Comparison of ENCODE assay signal across 8 cellular contexts in genomic region chr14:88129306-88130056, GRCh38.
DNase-seq lines count a peak whose midpoint lies in the region; ATAC-seq and TF ChIP-seq lines count a peak whose summit lies in the region.

No MANE protein-coding gene starts in this region.

- ATAC-seq in HG03108 (IDR thresholded peaks at IDR 0.05; ENCODE audit: unreplicated experiment), result peak; percentile 43
- peak; percentile 73 for ATAC-seq in thoracic aorta (ENCODE audit: insufficient number of reproducible peaks, low FRiP score, low read depth)
- ATAC-seq in GM21367 (IDR thresholded peaks at IDR 0.05; ENCODE audit: unreplicated experiment), result no peak
- no peak for ATAC-seq in HG03097 (IDR thresholded peaks at IDR 0.05; ENCODE audit: low FRiP score, unreplicated experiment)

- H3K27me3 ChIP-seq in WERI-Rb-1 (ENCODE audit: insufficient read depth, low read depth, severe bottlenecking), result no peaks in the 10 kb centered on the region
- H3K27me3 ChIP-seq in hepatocyte, result no peaks in the 10 kb centered on the region
- no peaks in the 10 kb centered on the region for H3K27me3 ChIP-seq in thoracic aorta (replicated peaks; ENCODE audit: insufficient read depth)

- H3K4me1 ChIP-seq in hepatocyte (ENCODE audit: insufficient read depth) (no peaks in the 10 kb centered on the region), thoracic aorta (ENCODE audit: control insufficient read depth in 1 of 2, low read depth in 2 of 2) (peaks cover 12 to 16% of the 10 kb centered on the region in 2 donors)

- no peak for TF ChIP-seq CTCF in GM13976 (IDR thresholded peaks at IDR 0.05; ENCODE audit: borderline replicate concordance, control extremely low read depth, extremely low read depth, insufficient read depth, missing control alignments)
- TF ChIP-seq CTCF in WERI-Rb-1 (IDR thresholded peaks at IDR 0.05; ENCODE audit: low read depth, low read length), result 0 out of 2 replicates have a peak, but pooled peaks have one; percentile 2
- TF ChIP-seq CTCF in hepatocyte (IDR thresholded peaks at IDR 0.05; ENCODE audit: poor library complexity), result peak; percentile 20
- no peak for TF ChIP-seq CTCF in thoracic aorta (IDR thresholded peaks at IDR 0.05)

- DNase-seq in GM13976 (ENCODE audit: low spot score) (peak; percentile 16), WERI-Rb-1 (no peak), hepatocyte (ENCODE audit: low spot score) (peak; percentile 36), thoracic aorta (ENCODE audit: low spot score) (peak; percentile 8), NCI-H526 treated with DMSO at 0.1 percent for 48 hours (lab: John Stamatoyannopoulos, UW) (no peak)

- H3K9me3 ChIP-seq in WERI-Rb-1 (ENCODE audit: severe bottlenecking) (no peaks in the 10 kb centered on the region), hepatocyte (ENCODE audit: low read depth) (no peaks in the 10 kb centered on the region), thoracic aorta (no peaks in the 10 kb centered on the region)

- no peak overlapping the region for H3K4me2 ChIP-seq in hepatocyte

- WGBS in hepatocyte (ENCODE audit: low lambda C conversion rate, missing lambda C conversion rate), result 43% methylated on average over 2 of the region's 2 CpGs

- H3K36me3 ChIP-seq in WERI-Rb-1, result no peaks in the 10 kb centered on the region
- no peaks in the 10 kb centered on the region for H3K36me3 ChIP-seq in hepatocyte (replicated peaks; ENCODE audit: insufficient read depth, low read depth)
- H3K36me3 ChIP-seq in thoracic aorta, result no peaks in the 10 kb centered on the region

- in situ Hi-C loops in GM13976 (cut with MboI; ENCODE audit: low sequenced_read_pairs, unreplicated experiment), result no loop called here

- H3K27ac ChIP-seq in WERI-Rb-1 (no peak overlapping the region), hepatocyte (peak overlapping the region; percentile 10), thoracic aorta (peak overlapping the region in 1 of 2 donors; percentile 34)

- H3K9me2 ChIP-seq in hepatocyte (replicated peaks; ENCODE audit: insufficient read depth), result no peaks in the 10 kb centered on the region

- no peak overlapping the region for H2AFZ ChIP-seq in hepatocyte

- no peak overlapping the region for H3K4me3 ChIP-seq in WERI-Rb-1 (ENCODE audit: low read depth, low read length)
- no peak overlapping the region for H3K4me3 ChIP-seq in hepatocyte
- H3K4me3 ChIP-seq in thoracic aorta, result peak overlapping the region; percentile 30

- H4K20me1 ChIP-seq in hepatocyte (ENCODE audit: insufficient read depth, poor library complexity, severe bottlenecking), result no peaks in the 10 kb centered on the region

- no peaks in the 10 kb centered on the region for H3K79me2 ChIP-seq in hepatocyte

Comparison
In these comparisons a context has a peak if more than half of its experiments do, and no peak if none do; other contexts are left out.
1. DNase-seq: peak in GM13976 (single experiment), hepatocyte (single experiment) and thoracic aorta (single experiment); none in WERI-Rb-1 (single experiment) and NCI-H526 treated with DMSO at 0.1 percent for 48 hours (single experiment).
2. CTCF ChIP-seq: peak in WERI-Rb-1 (single experiment) and hepatocyte (single experiment); none in GM13976 (single experiment) and thoracic aorta (single experiment).
3. ATAC-seq: peak in HG03108 (single experiment) and thoracic aorta (single experiment); none in GM21367 (single experiment) and HG03097 (single experiment).